ENCODE assay signal across 28 cellular contexts in the genomic region with DNA sequence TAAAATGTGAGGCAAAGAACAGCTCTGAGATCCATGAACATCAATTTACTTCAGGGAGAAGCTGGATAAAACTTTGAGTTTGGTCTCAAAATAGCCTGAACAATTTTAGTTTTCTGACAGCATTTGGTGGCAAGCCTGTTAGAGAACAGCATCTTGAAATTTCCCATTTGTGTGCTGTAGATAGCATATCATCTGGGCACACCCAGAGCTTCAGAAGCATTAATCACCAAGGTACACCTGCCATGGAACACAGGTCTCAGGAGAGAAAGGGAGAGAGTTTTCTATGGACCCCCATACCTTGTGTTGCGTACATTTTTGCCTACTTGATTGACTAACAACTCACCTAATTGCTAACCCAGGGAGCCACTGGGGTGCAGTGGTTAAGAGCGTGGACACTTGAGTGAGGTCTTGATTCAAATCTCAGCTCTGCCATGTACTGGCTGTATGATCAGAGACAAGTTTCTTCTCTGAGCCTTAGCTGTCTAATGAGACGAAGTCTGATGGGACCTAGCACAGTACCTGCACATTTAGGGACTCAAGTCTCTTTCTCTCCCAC.
"Had no signal": no experiment of that assay in that cellular context is flagged by ENCODE, and none has a peak within 500 bp of the region (broad histone marks: within the 10 kb centered on the region; RNA-seq: fewer than 3 reads in every experiment).

No MANE protein-coding gene starts in this region.

- H3K9ac ChIP-seq: SK-N-SH had no signal

- H3K27ac ChIP-seq: esophagus squamous epithelium, lower lobe of right lung, neutrophil, pancreas, psoas muscle, thyroid gland had no signal

- H3K9me3 Mint-ChIP-seq: activated CD4-positive, alpha-beta memory T cell treated with anti-CD3 and anti-CD28 coated beads for 36 hours; activated naive CD4-positive, alpha-beta T cell treated with anti-CD3 and anti-CD28 coated beads for 36 hours; activated naive CD8-positive, alpha-beta T cell treated with anti-CD3 and anti-CD28 coated beads, Interleukin-2, amount 10 ng/mL, durations not matched to agents 7 days and 5 days; activated T-helper 1 cell treated with anti-CD3 and anti-CD28 coated beads, Interleukin-12 subunit alpha, Interleukin-12 subunit beta, Interleukin-2, Interleukin-4 antibody, amounts not matched to agents 30 ng/mL and 10 ng/mL and 1 ng/mL, durations not matched to agents 14 hours and 24 hours and 36 hours; endodermal cell; nephron progenitor cell; T-helper 1 cell treated with Interleukin-12 subunit alpha and Interleukin-12 subunit beta and Interleukin-4 antibody, amounts not matched to agents 30 μg/mL and 1 μg/mL, for 36 hours had no signal

- ATAC-seq: lower lobe of right lung had no signal

- H3K36me3 Mint-ChIP-seq: activated CD4-positive, alpha-beta memory T cell treated with anti-CD3 and anti-CD28 coated beads for 36 hours; activated naive CD8-positive, alpha-beta T cell treated with anti-CD3 and anti-CD28 coated beads, Interleukin-2, amount 10 ng/mL, durations not matched to agents 7 days and 5 days had no signal

- H3K4me3 ChIP-seq: esophagus squamous epithelium, heart right ventricle, lower lobe of right lung, pancreas, psoas muscle, thyroid gland had no signal

- H3K4me1 ChIP-seq: lower lobe of right lung, pancreas had no signal

- DNase-seq: activated CD4-positive, alpha-beta memory T cell treated with anti-CD3 and anti-CD28 coated beads for 36 hours; activated CD4-positive, alpha-beta T cell treated with anti-CD3 and anti-CD28 coated beads, Interleukin-2, amount 10 ng/mL, durations not matched to agents 24 days and 14 days; activated CD4-positive, CD25-positive, alpha-beta regulatory T cell treated with anti-CD3 and anti-CD28 coated beads, Interleukin-2, amount 50 U/mL, for 72 hours; activated CD8-positive, alpha-beta memory T cell treated with anti-CD3 and anti-CD28 coated beads, Interleukin-2, amount 50 U/mL, for 4 hours; activated effector memory CD4-positive, alpha-beta T cell treated with anti-CD3 and anti-CD28 coated beads, Interleukin-2, amount 50 U/mL, for 16 hours; activated naive CD4-positive, alpha-beta T cell treated with anti-CD3 and anti-CD28 coated beads for 36 hours; activated naive CD8-positive, alpha-beta T cell treated with anti-CD3 and anti-CD28 coated beads, Interleukin-2, amount 10 ng/mL, durations not matched to agents 7 days and 5 days; activated T-cell treated with anti-CD3 and anti-CD28 coated beads, Interleukin-2, amount 50 U/mL, for 1 hour; caudate nucleus; cortex of kidney; endodermal cell; esophagus squamous epithelium; foreskin melanocyte; heart right ventricle; lower lobe of right lung; nephron progenitor cell; pancreas; psoas muscle; SK-N-SH; stimulated activated CD4-positive, alpha-beta T cell treated with anti-CD3 and anti-CD28 coated beads, Interleukin-15, amount 100 ng/mL, for 24 hours; stimulated activated CD4-positive, alpha-beta T cell treated with anti-CD3 and anti-CD28 coated beads, Interleukin-2, amount 100 ng/mL, for 24 hours; stimulated activated naive CD4-positive, alpha-beta T cell treated with Interleukin-2 at 50 U/mL for 16 hours; SW 1271; T-helper 9 cell; thyroid gland had no signal

- H3K27ac Mint-ChIP-seq: activated CD4-positive, alpha-beta memory T cell treated with anti-CD3 and anti-CD28 coated beads for 36 hours; activated CD4-positive, alpha-beta T cell treated with anti-CD3 and anti-CD28 coated beads, Interleukin-2, amount 10 ng/mL, durations not matched to agents 24 days and 14 days; activated naive CD4-positive, alpha-beta T cell treated with anti-CD3 and anti-CD28 coated beads for 36 hours; activated naive CD8-positive, alpha-beta T cell treated with anti-CD3 and anti-CD28 coated beads, Interleukin-2, amount 10 ng/mL, durations not matched to agents 7 days and 5 days; activated T-helper 1 cell treated with anti-CD3 and anti-CD28 coated beads, Interleukin-12 subunit alpha, Interleukin-12 subunit beta, Interleukin-2, Interleukin-4 antibody, amounts not matched to agents 30 ng/mL and 10 ng/mL and 1 ng/mL, durations not matched to agents 14 hours and 24 hours and 36 hours; endodermal cell; nephron progenitor cell; T-helper 1 cell treated with Interleukin-12 subunit alpha and Interleukin-12 subunit beta and Interleukin-4 antibody, amounts not matched to agents 30 μg/mL and 1 μg/mL, for 36 hours had no signal

- H3K27me3 ChIP-seq: esophagus squamous epithelium, heart right ventricle, neutrophil, pancreas, thyroid gland had no signal

- H3K36me3 ChIP-seq: esophagus squamous epithelium, heart right ventricle, lower lobe of right lung, neutrophil, pancreas, thyroid gland had no signal

- H3K9me3 ChIP-seq: esophagus squamous epithelium, lower lobe of right lung, neutrophil, pancreas, psoas muscle, SK-N-SH, thyroid gland had no signal

- H3K4me1 Mint-ChIP-seq: activated CD4-positive, alpha-beta T cell treated with anti-CD3 and anti-CD28 coated beads, Interleukin-2, amount 10 ng/mL, durations not matched to agents 24 days and 14 days; activated naive CD8-positive, alpha-beta T cell treated with anti-CD3 and anti-CD28 coated beads, Interleukin-2, amount 10 ng/mL, durations not matched to agents 7 days and 5 days had no signal

- H3K4me2 ChIP-seq: SK-N-SH had no signal

- H3K4me3 Mint-ChIP-seq: activated CD4-positive, alpha-beta memory T cell treated with anti-CD3 and anti-CD28 coated beads for 36 hours; activated CD4-positive, alpha-beta T cell treated with anti-CD3 and anti-CD28 coated beads, Interleukin-2, amount 10 ng/mL, durations not matched to agents 24 days and 14 days; activated naive CD4-positive, alpha-beta T cell treated with anti-CD3 and anti-CD28 coated beads for 36 hours; activated naive CD8-positive, alpha-beta T cell treated with anti-CD3 and anti-CD28 coated beads, Interleukin-2, amount 10 ng/mL, durations not matched to agents 7 days and 5 days; activated T-helper 1 cell treated with anti-CD3 and anti-CD28 coated beads, Interleukin-12 subunit alpha, Interleukin-12 subunit beta, Interleukin-2, Interleukin-4 antibody, amounts not matched to agents 30 ng/mL and 10 ng/mL and 1 ng/mL, durations not matched to agents 14 hours and 24 hours and 36 hours; endodermal cell; nephron progenitor cell; T-helper 1 cell treated with Interleukin-12 subunit alpha and Interleukin-12 subunit beta and Interleukin-4 antibody, amounts not matched to agents 30 μg/mL and 1 μg/mL, for 36 hours had no signal
